In the genomic region with DNA sequence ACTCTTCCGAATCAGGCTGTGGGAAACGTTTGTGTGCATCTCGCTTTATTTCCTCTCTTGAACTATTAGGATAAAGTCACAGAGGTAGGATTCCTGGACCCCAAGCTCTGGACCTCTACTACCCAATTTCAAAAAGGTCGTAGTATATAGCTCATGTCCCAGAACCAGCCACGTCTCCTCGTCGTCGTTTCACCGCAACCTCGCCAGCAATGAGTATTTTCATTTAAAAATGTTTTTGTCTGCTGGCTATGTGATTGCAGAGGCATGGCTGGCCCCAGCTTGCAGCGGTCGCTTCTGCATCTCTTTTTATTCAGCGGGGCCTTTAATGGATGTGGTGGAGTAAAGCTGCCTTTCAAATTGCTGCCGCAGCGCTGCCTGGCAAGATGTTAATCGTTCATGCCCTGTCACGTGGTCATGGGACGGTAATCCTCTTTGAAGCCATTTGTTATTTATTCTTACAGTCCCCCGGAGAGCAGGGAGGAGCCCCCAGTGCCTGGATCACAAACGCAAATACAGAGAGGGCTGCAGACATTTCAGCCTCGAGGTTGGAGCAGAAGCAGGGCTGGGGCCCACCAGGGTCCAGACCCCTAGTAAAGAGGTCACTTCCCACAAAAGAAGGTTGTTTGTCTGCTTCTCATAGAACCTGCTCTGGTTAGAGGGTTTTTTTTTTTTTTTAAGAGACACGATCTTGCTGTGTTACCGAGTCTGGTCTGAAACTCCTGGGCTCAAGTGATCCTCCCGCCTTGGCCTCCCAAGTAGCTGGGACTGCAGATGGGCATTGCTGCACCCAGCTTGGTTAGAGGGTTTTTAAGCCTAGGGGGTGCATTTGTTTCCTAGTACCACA, we compare ENCODE assay signal across 14 cellular contexts. TPM values are rescaled to one million over a fixed set of nuclear protein-coding genes. Genes with fewer than 3 reads are reported as not detected.
DNase-seq lines count a peak whose midpoint lies in the region; ATAC-seq and TF ChIP-seq lines count a peak whose summit lies in the region.
"Had no signal": no experiment of that assay in that cellular context is flagged by ENCODE, and none has a peak within 500 bp of the region (broad histone marks: within the 10 kb centered on the region; RNA-seq: fewer than 3 reads in every experiment).

No MANE protein-coding gene starts in this region.

- no peak overlapping the region for H3K27ac ChIP-seq in Peyer's patch

- H3K4me1 Mint-ChIP-seq in activated T-cell treated with anti-CD3 and anti-CD28 coated beads, Interleukin-2, amount 50 U/mL, for 72 hours (ENCODE audit: low read depth) = peaks cover 4% of the 10 kb centered on the region
- peaks cover 13% of the 10 kb centered on the region for H3K4me1 Mint-ChIP-seq in type B pancreatic cell (ENCODE audit: unreplicated experiment)

- H3K4me3 ChIP-seq in Peyer's patch = no peak overlapping the region

- no peaks in the 10 kb centered on the region for H3K36me3 Mint-ChIP-seq in activated T-cell treated with anti-CD3 and anti-CD28 coated beads, Interleukin-2, amount 50 U/mL, for 72 hours (ENCODE audit: insufficient read depth in 2 of 2)
- H3K36me3 Mint-ChIP-seq in type B pancreatic cell = no peaks in the 10 kb centered on the region

- H3K4me3 Mint-ChIP-seq in activated T-cell treated with anti-CD3 and anti-CD28 coated beads, Interleukin-2, amount 50 U/mL, for 72 hours = no peak overlapping the region
- peak overlapping the region; percentile 63 for H3K4me3 Mint-ChIP-seq in type B pancreatic cell
- H3K4me3 Mint-ChIP-seq: HFFc6 had no signal

- ATAC-seq in activated T-cell treated with anti-CD3 and anti-CD28 coated beads, Interleukin-2, amount 50 U/mL, for 72 hours (replicated peaks in 1 of 2) = no peak
- no peak for ATAC-seq in left ventricle myocardium superior
- ATAC-seq in omental fat pad (ENCODE audit: low FRiP score) = no peak
- ATAC-seq in GM18861 (IDR thresholded peaks at IDR 0.05; ENCODE audit: unreplicated experiment) = no peak
- no peak for ATAC-seq in HG03025 (IDR thresholded peaks at IDR 0.05; ENCODE audit: low FRiP score, unreplicated experiment)

- TF ChIP-seq POLR2A in Peyer's patch (IDR thresholded peaks at IDR 0.05) = no peak

- H3K9me3 ChIP-seq in Peyer's patch = no peaks in the 10 kb centered on the region

- H3K36me3 ChIP-seq in Peyer's patch = no peaks in the 10 kb centered on the region

- H3K27me3 ChIP-seq in Peyer's patch = no peaks in the 10 kb centered on the region

- DNase-seq in activated T-cell treated with anti-CD3 and anti-CD28 coated beads, Interleukin-2, amount 50 U/mL, for 1 hour = peak; percentile 10
- DNase-seq in activated T-cell treated with anti-CD3 and anti-CD28 coated beads, Interleukin-2, amount 50 U/mL, for 72 hours = no peak
- DNase-seq in Peyer's patch (peak in 2 of 3 donors; percentile 14 to 26), left ventricle myocardium superior (peak; percentile 8), type B pancreatic cell (ENCODE audit: extremely low spot score, unreplicated experiment) (no peak), omental fat pad (ENCODE audit: low spot score) (no peak)
- DNase-seq: GF-D8; HFFc6; NCI-H1694 treated with DMSO at 0.1 percent for 48 hours; occipital lobe; stimulated activated CD4-positive, alpha-beta T cell treated with anti-CD3 and anti-CD28 coated beads, Interleukin-4, amount 100 ng/mL, for 24 hours; substantia nigra had no signal

- H3K4me1 ChIP-seq in Peyer's patch = no peaks in the 10 kb centered on the region

- intact Hi-C loops in left ventricle myocardium superior (cut with micrococcal nuclease) = no loop called here

- H3K9me3 Mint-ChIP-seq in activated T-cell treated with anti-CD3 and anti-CD28 coated beads, Interleukin-2, amount 50 U/mL, for 72 hours = no peaks in the 10 kb centered on the region
- H3K9me3 Mint-ChIP-seq in type B pancreatic cell = no peaks in the 10 kb centered on the region
- H3K9me3 Mint-ChIP-seq: HFFc6 had no signal

- H3K27ac Mint-ChIP-seq in activated T-cell treated with anti-CD3 and anti-CD28 coated beads, Interleukin-2, amount 50 U/mL, for 72 hours = no peak overlapping the region
- peak overlapping the region; percentile 56 for H3K27ac Mint-ChIP-seq in type B pancreatic cell
- H3K27ac Mint-ChIP-seq: HFFc6 had no signal

- TF ChIP-seq CTCF in Peyer's patch (IDR thresholded peaks at IDR 0.05) (no peak), type B pancreatic cell (conservative IDR thresholded peaks at IDR 0.05) (no peak), omental fat pad (IDR thresholded peaks at IDR 0.05) (no peak)

- no peaks in the 10 kb centered on the region for H3K27me3 Mint-ChIP-seq in activated T-cell treated with anti-CD3 and anti-CD28 coated beads, Interleukin-2, amount 50 U/mL, for 72 hours (ENCODE audit: low read depth)
- H3K27me3 Mint-ChIP-seq in type B pancreatic cell = peaks cover 8% of the 10 kb centered on the region

RNA-seq across cellular contexts. Expression of gene NPHP4, which starts 11.6 kb away (rescaled TPM):
- total RNA-seq in activated T-cell treated with anti-CD3 and anti-CD28 coated beads, Interleukin-2, amount 50 U/mL, for 72 hours = 10 to 100 TPM; 12.3 to 14.5 TPM
- 10 to 100 TPM in 3 of 4 donors, 1 to 10 TPM in 1; 9.2 to 35.5 (median 18.3) TPM for total RNA-seq in Peyer's patch
- total RNA-seq in left ventricle myocardium superior = 4.9 TPM
- total RNA-seq in type B pancreatic cell (ENCODE audit: low replicate concordance) = 10.3 and 21.7 TPM in 2 replicates
- total RNA-seq in omental fat pad = 10 to 100 TPM; 13.7 to 29.3 (median 18.6) TPM

RNA-seq across cellular contexts. Expression of gene KCNAB2, which starts 41.9 kb away (rescaled TPM):
- 100 to 1,000 TPM; 210 to 232 TPM for total RNA-seq in activated T-cell treated with anti-CD3 and anti-CD28 coated beads, Interleukin-2, amount 50 U/mL, for 72 hours
- 10 to 100 TPM in 2 of 4 donors, 1 to 10 TPM in 2; 5.4 to 26.4 (median 10.1) TPM for total RNA-seq in Peyer's patch
- total RNA-seq in left ventricle myocardium superior = 18.5 TPM
- 1.7 and 7.2 TPM in 2 replicates for total RNA-seq in type B pancreatic cell (ENCODE audit: low replicate concordance)
- 10 to 100 TPM in 3 of 4 donors, 1 to 10 TPM in 1; 9.9 to 42.2 (median 17.0) TPM for total RNA-seq in omental fat pad

Comparison
In these comparisons a context has a peak if more than half of its experiments do, and no peak if none do; other contexts are left out.
1. DNase-seq: peak in activated T-cell treated with anti-CD3 and anti-CD28 coated beads, Interleukin-2, amount 50 U/mL, for 1 hour (single experiment), Peyer's patch (2 of 3) and left ventricle myocardium superior (single experiment); none in activated T-cell treated with anti-CD3 and anti-CD28 coated beads, Interleukin-2, amount 50 U/mL, for 72 hours (0 of 2), type B pancreatic cell (single experiment) and omental fat pad (single experiment).
2. RNA of gene KCNAB2, which starts 41.9 kb away (total RNA-seq): 210 to 232 TPM in activated T-cell treated with anti-CD3 and anti-CD28 coated beads, Interleukin-2, amount 50 U/mL, for 72 hours; 9.9 to 42.2 TPM in omental fat pad, 18.5 TPM in left ventricle myocardium superior (single experiment), 5.4 to 26.4 TPM in Peyer's patch and 1.7 to 7.2 TPM in type B pancreatic cell; every median in the first group is over 4 times any median in the second.